In the genomic region with DNA sequence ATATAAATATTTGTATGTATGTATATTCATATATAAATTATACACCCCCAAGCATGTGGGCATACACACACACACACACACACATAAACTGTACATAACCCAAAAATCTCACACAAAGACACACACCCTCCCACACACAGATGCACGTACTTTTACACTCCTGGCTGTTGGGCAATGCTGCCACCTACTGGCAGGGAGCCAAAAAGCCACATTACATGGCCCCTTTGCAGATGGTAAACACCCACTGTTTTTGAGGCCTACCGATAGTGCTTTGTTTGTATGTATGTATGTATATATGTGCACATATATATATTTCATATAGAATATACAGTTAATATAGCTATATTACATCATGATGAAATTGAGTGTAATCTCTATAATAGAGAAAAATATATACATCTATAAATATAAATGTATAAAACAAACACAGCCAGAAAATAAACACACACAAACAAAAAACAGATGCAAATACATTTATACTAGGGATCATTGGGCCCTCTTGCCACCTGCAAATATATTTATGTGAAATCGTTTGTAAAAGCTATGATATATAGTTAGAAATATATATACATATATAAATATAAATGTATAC, we compare ENCODE assay signal across 8 cellular contexts.
A peak's percentile ranks its signal among the peaks of the same experiment; 100 is the strongest.
DNase-seq lines count a peak whose midpoint lies in the region; ATAC-seq and TF ChIP-seq lines count a peak whose summit lies in the region.

No MANE protein-coding gene starts in this region.

- H3K4me1 ChIP-seq in RWPE2 (ENCODE audit: insufficient read depth, poor library complexity, severe bottlenecking), result no peaks in the 10 kb centered on the region
- no peaks in the 10 kb centered on the region for H3K4me1 ChIP-seq in parathyroid adenoma

- TF ChIP-seq CTCF in RWPE2 (IDR thresholded peaks at IDR 0.05; ENCODE audit: poor library complexity, severe bottlenecking) (peak; percentile 97), parathyroid adenoma (IDR thresholded peaks at IDR 0.05) (peak; percentile 79), type B pancreatic cell (conservative IDR thresholded peaks at IDR 0.05) (peak; percentile 97)

- ATAC-seq in GM21825 (IDR thresholded peaks at IDR 0.05; ENCODE audit: unreplicated experiment) (peak; percentile 85), RWPE2 (ENCODE audit: low read depth) (peak; percentile 83)

- H3K27me3 Mint-ChIP-seq in type B pancreatic cell, result no peaks in the 10 kb centered on the region

- no peaks in the 10 kb centered on the region for H3K9me3 Mint-ChIP-seq in type B pancreatic cell

- no peaks in the 10 kb centered on the region for H3K79me2 ChIP-seq in parathyroid adenoma

- H3K27ac Mint-ChIP-seq in type B pancreatic cell, result no peak overlapping the region

- H2AFZ ChIP-seq in parathyroid adenoma, result no peak overlapping the region

- H3K27me3 ChIP-seq in RWPE2 (ENCODE audit: insufficient read depth, poor library complexity, severe bottlenecking) (no peaks in the 10 kb centered on the region), parathyroid adenoma (ENCODE audit: control insufficient read depth, insufficient read depth, low read length) (no peaks in the 10 kb centered on the region)

- H3K36me3 ChIP-seq in RWPE2 (ENCODE audit: low read depth), result no peaks in the 10 kb centered on the region
- no peaks in the 10 kb centered on the region for H3K36me3 ChIP-seq in parathyroid adenoma (ENCODE audit: control insufficient read depth, insufficient read depth, low read length)

- H3K4me2 ChIP-seq in parathyroid adenoma (ENCODE audit: low read length), result no peak overlapping the region

- H3K4me3 ChIP-seq in RWPE2 (ENCODE audit: severe bottlenecking) (no peak overlapping the region), parathyroid adenoma (ENCODE audit: low read depth, low read length) (no peak overlapping the region)

- H3K36me3 Mint-ChIP-seq in type B pancreatic cell, result no peaks in the 10 kb centered on the region

- H3K27ac ChIP-seq in RWPE2 (ENCODE audit: poor library complexity, severe bottlenecking) (no peak overlapping the region), parathyroid adenoma (no peak overlapping the region)

- no peak overlapping the region for H3K4me3 Mint-ChIP-seq in type B pancreatic cell

- H3K4me1 Mint-ChIP-seq in type B pancreatic cell (ENCODE audit: unreplicated experiment), result no peaks in the 10 kb centered on the region

- H3K9me3 ChIP-seq in RWPE2 (ENCODE audit: severe bottlenecking) (no peaks in the 10 kb centered on the region), parathyroid adenoma (ENCODE audit: control insufficient read depth, low read length) (no peaks in the 10 kb centered on the region)

- H3K9ac ChIP-seq in parathyroid adenoma, result no peak overlapping the region

- DNase-seq in ELR (ENCODE audit: low read depth), result peak; percentile 68
- DNase-seq in LHCN-M2 (ENCODE audit: low read depth), result peak; percentile 63
- DNase-seq in RWPE2 (ENCODE audit: low spot score), result no peak
- peak; percentile 69 for DNase-seq in activated effector memory CD4-positive, alpha-beta T cell treated with Interleukin-2 at 50 U/mL for 16 hours
- DNase-seq in germinal center (ENCODE audit: low spot score), result peak; percentile 59
- DNase-seq in type B pancreatic cell (ENCODE audit: extremely low spot score, unreplicated experiment), result peak; percentile 83
